Comparison of ENCODE assay signal across 1 cellular context in the genomic region with DNA sequence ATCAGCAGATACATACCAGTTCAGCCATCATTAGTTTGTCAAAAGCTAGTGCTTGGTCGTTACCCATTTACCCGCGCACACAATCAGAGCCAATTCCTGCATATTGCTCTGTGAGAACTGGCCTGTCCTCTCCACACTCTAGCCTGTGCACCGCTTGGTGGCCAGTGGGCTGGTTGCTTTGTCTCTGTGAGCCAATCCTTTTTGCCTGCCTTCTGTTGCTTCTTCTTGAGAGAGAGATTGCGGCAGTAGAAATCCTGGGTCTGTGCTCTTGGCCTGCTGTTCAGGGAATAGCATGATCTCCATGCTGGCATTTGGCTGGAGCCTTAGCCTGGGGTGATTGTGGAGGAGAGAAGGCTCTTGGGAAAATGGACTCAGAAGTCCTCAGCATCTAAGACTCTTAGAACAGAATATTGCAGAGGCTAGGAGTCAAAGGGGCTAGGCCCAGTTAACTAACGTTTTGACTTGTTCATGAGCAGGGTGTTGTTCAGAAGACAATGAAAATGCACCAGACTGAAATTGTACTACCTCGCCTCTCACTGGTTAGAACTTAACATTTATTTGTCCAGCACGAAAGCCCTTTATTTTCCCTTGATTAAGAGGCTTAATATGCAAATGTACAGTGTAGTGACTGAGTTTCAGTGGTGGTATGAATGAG.
TF ChIP-seq lines count a peak whose summit lies in the region.

No MANE protein-coding gene starts in this region.

TF ChIP-seq in GM23338, 12 proteins besides CTCF, POLR2A, EP300 and RAD21 (continued from another document):
- TF ChIP-seq, protein P1, sequence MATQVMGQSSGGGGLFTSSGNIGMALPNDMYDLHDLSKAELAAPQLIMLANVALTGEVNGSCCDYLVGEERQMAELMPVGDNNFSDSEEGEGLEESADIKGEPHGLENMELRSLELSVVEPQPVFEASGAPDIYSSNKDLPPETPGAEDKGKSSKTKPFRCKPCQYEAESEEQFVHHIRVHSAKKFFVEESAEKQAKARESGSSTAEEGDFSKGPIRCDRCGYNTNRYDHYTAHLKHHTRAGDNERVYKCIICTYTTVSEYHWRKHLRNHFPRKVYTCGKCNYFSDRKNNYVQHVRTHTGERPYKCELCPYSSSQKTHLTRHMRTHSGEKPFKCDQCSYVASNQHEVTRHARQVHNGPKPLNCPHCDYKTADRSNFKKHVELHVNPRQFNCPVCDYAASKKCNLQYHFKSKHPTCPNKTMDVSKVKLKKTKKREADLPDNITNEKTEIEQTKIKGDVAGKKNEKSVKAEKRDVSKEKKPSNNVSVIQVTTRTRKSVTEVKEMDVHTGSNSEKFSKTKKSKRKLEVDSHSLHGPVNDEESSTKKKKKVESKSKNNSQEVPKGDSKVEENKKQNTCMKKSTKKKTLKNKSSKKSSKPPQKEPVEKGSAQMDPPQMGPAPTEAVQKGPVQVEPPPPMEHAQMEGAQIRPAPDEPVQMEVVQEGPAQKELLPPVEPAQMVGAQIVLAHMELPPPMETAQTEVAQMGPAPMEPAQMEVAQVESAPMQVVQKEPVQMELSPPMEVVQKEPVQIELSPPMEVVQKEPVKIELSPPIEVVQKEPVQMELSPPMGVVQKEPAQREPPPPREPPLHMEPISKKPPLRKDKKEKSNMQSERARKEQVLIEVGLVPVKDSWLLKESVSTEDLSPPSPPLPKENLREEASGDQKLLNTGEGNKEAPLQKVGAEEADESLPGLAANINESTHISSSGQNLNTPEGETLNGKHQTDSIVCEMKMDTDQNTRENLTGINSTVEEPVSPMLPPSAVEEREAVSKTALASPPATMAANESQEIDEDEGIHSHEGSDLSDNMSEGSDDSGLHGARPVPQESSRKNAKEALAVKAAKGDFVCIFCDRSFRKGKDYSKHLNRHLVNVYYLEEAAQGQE (IDR thresholded peaks at IDR 0.05; ENCODE audit: unreplicated experiment), result no peak
- TF ChIP-seq POLR2AphosphoS5 (IDR thresholded peaks at IDR 0.05; ENCODE audit: low read depth) (no peak), EZH2phosphoT487 (IDR thresholded peaks at IDR 0.05; ENCODE audit: unreplicated experiment) (no peak), CREB1 (CRISPR knock-in tag; IDR thresholded peaks at IDR 0.05; ENCODE audit: low read depth) (no peak), STAT1 (IDR thresholded peaks at IDR 0.05; ENCODE audit: unreplicated experiment) (no peak), EZH2 (IDR thresholded peaks at IDR 0.05; ENCODE audit: low read depth, unreplicated experiment) (no peak)
- TF ChIP-seq, protein P2, sequence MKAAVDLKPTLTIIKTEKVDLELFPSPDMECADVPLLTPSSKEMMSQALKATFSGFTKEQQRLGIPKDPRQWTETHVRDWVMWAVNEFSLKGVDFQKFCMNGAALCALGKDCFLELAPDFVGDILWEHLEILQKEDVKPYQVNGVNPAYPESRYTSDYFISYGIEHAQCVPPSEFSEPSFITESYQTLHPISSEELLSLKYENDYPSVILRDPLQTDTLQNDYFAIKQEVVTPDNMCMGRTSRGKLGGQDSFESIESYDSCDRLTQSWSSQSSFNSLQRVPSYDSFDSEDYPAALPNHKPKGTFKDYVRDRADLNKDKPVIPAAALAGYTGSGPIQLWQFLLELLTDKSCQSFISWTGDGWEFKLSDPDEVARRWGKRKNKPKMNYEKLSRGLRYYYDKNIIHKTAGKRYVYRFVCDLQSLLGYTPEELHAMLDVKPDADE (IDR thresholded peaks at IDR 0.05), result no peak
- TF ChIP-seq, protein P3, sequence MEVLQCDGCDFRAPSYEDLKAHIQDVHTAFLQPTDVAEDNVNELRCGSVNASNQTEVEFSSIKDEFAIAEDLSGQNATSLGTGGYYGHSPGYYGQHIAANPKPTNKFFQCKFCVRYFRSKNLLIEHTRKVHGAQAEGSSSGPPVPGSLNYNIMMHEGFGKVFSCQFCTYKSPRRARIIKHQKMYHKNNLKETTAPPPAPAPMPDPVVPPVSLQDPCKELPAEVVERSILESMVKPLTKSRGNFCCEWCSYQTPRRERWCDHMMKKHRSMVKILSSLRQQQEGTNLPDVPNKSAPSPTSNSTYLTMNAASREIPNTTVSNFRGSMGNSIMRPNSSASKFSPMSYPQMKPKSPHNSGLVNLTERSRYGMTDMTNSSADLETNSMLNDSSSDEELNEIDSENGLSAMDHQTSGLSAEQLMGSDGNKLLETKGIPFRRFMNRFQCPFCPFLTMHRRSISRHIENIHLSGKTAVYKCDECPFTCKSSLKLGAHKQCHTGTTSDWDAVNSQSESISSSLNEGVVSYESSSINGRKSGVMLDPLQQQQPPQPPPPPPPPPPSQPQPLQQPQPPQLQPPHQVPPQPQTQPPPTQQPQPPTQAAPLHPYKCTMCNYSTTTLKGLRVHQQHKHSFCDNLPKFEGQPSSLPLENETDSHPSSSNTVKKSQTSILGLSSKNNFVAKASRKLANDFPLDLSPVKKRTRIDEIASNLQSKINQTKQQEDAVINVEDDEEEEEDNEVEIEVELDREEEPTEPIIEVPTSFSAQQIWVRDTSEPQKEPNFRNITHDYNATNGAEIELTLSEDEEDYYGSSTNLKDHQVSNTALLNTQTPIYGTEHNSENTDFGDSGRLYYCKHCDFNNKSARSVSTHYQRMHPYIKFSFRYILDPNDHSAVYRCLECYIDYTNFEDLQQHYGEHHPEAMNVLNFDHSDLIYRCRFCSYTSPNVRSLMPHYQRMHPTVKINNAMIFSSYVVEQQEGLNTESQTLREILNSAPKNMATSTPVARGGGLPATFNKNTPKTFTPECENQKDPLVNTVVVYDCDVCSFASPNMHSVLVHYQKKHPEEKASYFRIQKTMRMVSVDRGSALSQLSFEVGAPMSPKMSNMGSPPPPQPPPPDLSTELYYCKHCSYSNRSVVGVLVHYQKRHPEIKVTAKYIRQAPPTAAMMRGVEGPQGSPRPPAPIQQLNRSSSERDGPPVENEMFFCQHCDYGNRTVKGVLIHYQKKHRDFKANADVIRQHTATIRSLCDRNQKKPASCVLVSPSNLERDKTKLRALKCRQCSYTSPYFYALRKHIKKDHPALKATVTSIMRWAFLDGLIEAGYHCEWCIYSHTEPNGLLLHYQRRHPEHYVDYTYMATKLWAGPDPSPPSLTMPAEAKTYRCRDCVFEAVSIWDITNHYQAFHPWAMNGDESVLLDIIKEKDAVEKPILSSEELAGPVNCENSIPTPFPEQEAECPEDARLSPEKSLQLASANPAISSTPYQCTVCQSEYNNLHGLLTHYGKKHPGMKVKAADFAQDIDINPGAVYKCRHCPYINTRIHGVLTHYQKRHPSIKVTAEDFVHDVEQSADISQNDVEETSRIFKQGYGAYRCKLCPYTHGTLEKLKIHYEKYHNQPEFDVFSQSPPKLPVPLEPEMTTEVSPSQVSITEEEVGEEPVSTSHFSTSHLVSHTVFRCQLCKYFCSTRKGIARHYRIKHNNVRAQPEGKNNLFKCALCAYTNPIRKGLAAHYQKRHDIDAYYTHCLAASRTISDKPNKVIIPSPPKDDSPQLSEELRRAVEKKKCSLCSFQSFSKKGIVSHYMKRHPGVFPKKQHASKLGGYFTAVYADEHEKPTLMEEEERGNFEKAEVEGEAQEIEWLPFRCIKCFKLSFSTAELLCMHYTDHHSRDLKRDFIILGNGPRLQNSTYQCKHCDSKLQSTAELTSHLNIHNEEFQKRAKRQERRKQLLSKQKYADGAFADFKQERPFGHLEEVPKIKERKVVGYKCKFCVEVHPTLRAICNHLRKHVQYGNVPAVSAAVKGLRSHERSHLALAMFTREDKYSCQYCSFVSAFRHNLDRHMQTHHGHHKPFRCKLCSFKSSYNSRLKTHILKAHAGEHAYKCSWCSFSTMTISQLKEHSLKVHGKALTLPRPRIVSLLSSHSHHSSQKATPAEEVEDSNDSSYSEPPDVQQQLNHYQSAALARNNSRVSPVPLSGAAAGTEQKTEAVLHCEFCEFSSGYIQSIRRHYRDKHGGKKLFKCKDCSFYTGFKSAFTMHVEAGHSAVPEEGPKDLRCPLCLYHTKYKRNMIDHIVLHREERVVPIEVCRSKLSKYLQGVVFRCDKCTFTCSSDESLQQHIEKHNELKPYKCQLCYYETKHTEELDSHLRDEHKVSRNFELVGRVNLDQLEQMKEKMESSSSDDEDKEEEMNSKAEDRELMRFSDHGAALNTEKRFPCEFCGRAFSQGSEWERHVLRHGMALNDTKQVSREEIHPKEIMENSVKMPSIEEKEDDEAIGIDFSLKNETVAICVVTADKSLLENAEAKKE (CRISPR knock-in tag; IDR thresholded peaks at IDR 0.05), result no peak
